In genomic region chr5:127434588-127434987, GRCh38 we compare ENCODE assay signal across 23 cellular contexts.
"Had no signal": no experiment of that assay in that cellular context is flagged by ENCODE, and none has a peak within 500 bp of the region (broad histone marks: within the 10 kb centered on the region; RNA-seq: fewer than 3 reads in every experiment).

No MANE protein-coding gene starts in this region.

- H3K4me3 Mint-ChIP-seq: endodermal cell; memory B cell; natural killer cell; neural crest cell; stimulated activated memory B cell treated with anti-CD40 and anti-IgM and Interleukin-4, amounts not matched to agents 10 μg/mL and 1 μg/mL and 100 μg/mL, for 72 hours had no signal

- H3K36me3 ChIP-seq: gastrocnemius medialis, right lobe of liver, vagina had no signal

- DNase-seq: cerebellar nuclear complex; effector CD8-positive, alpha-beta T cell; endodermal cell; foreskin fibroblast; gastrocnemius medialis; natural killer cell; nucleus accumbens; psoas muscle; right lobe of liver; stimulated activated CD4-positive, alpha-beta T cell treated with anti-CD3 and anti-CD28 coated beads, Interleukin-4, amount 100 ng/mL, for 4 hours; stimulated activated naive CD8-positive, alpha-beta T cell treated with anti-CD3 and anti-CD28 coated beads, Interleukin-15, Interleukin-2, amounts not matched to agents 100 U/mL and 50 U/mL, for 24 hours; trophoblast cell had no signal

- H3K27ac ChIP-seq: epithelial cell of prostate, gastrocnemius medialis, psoas muscle, right lobe of liver, vagina had no signal

- H3K9me3 ChIP-seq: gastrocnemius medialis, psoas muscle, right lobe of liver, vagina had no signal

- H3K36me3 Mint-ChIP-seq: memory B cell; natural killer cell; stimulated activated memory B cell treated with anti-CD40 and anti-IgM and Interleukin-4, amounts not matched to agents 10 μg/mL and 1 μg/mL and 100 μg/mL, for 72 hours had no signal

- H3K27me3 ChIP-seq: gastrocnemius medialis, right lobe of liver, vagina had no signal

- FAIRE-seq: colon, keratinocyte had no signal

- ATAC-seq: esophagus mucosa; gastrocnemius medialis; left lobe of liver; natural killer cell; psoas muscle; right lobe of liver; stimulated activated memory B cell treated with anti-CD40 and anti-IgM and Interleukin-4, amounts not matched to agents 10 μg/mL and 1 μg/mL and 100 μg/mL, for 72 hours; stimulated activated naive CD8-positive, alpha-beta T cell treated with anti-CD3 and anti-CD28 coated beads, Interleukin-15, Interleukin-2, amounts not matched to agents 100 U/mL and 50 U/mL, for 24 hours had no signal

- H3K27ac Mint-ChIP-seq: endodermal cell; memory B cell; natural killer cell; stimulated activated memory B cell treated with anti-CD40 and anti-IgM and Interleukin-4, amounts not matched to agents 10 μg/mL and 1 μg/mL and 100 μg/mL, for 72 hours had no signal

- H3K4me2 ChIP-seq: smooth muscle cell had no signal

- H3K9me3 Mint-ChIP-seq: endodermal cell; memory B cell; natural killer cell; neural crest cell; stimulated activated memory B cell treated with anti-CD40 and anti-IgM and Interleukin-4, amounts not matched to agents 10 μg/mL and 1 μg/mL and 100 μg/mL, for 72 hours had no signal

- H3K4me1 Mint-ChIP-seq: memory B cell; natural killer cell; stimulated activated memory B cell treated with anti-CD40 and anti-IgM and Interleukin-4, amounts not matched to agents 10 μg/mL and 1 μg/mL and 100 μg/mL, for 72 hours had no signal

- H3K4me3 ChIP-seq: gastrocnemius medialis, lung, psoas muscle, right lobe of liver, smooth muscle cell, vagina had no signal

- H3K4me1 ChIP-seq: right lobe of liver, vagina had no signal
